Comparison of ENCODE assay signal across 12 cellular contexts in the genomic region with DNA sequence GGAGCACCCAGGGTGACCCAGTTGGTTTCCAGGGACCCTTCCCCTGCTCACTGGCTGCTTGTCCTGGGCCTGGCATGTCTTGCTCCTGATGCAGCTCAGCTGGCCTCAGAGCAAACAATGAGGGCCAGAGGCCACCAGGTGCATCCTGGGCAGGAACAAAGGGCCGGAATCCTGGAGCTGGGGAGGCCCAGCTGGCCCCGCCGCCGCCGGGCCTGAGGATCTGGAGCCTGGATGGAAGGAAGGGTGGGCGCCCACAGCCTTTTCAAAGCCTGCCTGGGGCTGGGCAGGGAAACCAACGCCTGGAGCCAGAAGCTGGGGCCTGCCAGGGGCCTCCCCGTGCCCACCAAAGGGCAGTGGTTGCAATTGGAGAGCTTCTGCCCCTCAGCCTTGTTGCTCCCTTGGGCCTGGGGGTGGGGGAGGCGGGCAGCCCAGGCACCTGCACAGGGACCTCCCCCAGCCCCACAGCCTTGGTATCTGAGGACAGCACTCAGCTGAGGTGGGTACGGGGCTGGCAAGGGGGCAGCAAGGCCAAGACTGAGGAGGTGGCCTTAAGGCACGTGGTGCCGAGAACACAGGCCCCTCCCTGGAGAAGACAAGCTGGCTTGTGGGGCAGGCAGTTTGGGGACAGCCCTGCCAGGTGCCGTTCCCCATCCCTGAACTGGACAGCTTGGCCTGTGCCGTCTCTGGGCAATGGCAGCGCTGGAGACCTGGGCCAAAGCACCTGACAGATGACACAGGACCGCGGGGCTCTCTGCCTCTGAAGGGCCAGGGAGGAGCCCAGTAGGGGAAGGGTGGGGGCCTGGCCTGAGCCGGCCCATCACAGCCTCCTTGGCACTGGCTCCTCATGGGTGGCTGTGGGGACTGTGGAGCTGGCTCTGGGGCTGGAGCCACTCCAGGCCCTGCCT. TPM values are rescaled to one million over a fixed set of nuclear protein-coding genes. Genes with fewer than 3 reads are reported as not detected.
DNase-seq lines count a peak whose midpoint lies in the region; ATAC-seq, FAIRE-seq and TF ChIP-seq lines count a peak whose summit lies in the region.
"Had no signal": no experiment of that assay in that cellular context is flagged by ENCODE, and none has a peak within 500 bp of the region (broad histone marks: within the 10 kb centered on the region; RNA-seq: fewer than 3 reads in every experiment).

No MANE protein-coding gene starts in this region.

- H3K4me3 ChIP-seq in H1 (ENCODE audit: extremely low read depth in 1 of 4, insufficient read depth in 2 of 4, low read depth in 3 of 4, low read length in 4 of 4) = no peak overlapping the region
- no peak overlapping the region for H3K4me3 ChIP-seq in mucosa of descending colon

- H3K27ac Mint-ChIP-seq in CD14-positive monocyte = no peak overlapping the region
- H3K27ac Mint-ChIP-seq: activated naive CD8-positive, alpha-beta T cell treated with anti-CD3 and anti-CD28 coated beads, Interleukin-2, amount 10 ng/mL, durations not matched to agents 7 days and 5 days; stimulated activated naive CD8-positive, alpha-beta T cell treated with anti-CD3 and anti-CD28 coated beads, Interleukin-15, Interleukin-2, amounts not matched to agents 100 ng/mL and 50 ng/mL, for 24 hours had no signal

- no peak for TF ChIP-seq EP300 in H1 (IDR thresholded peaks at IDR 0.05; ENCODE audit: borderline replicate concordance in 1 of 2, low read depth in 2 of 2, low read length in 2 of 2)

- H3K4me3 Mint-ChIP-seq in CD14-positive monocyte = no peak overlapping the region
- H3K4me3 Mint-ChIP-seq: activated naive CD8-positive, alpha-beta T cell treated with anti-CD3 and anti-CD28 coated beads, Interleukin-2, amount 10 ng/mL, durations not matched to agents 7 days and 5 days; stimulated activated naive CD8-positive, alpha-beta T cell treated with anti-CD3 and anti-CD28 coated beads, Interleukin-15, Interleukin-2, amounts not matched to agents 100 ng/mL and 50 ng/mL, for 24 hours had no signal

- H3K9me3 Mint-ChIP-seq in CD14-positive monocyte = no peaks in the 10 kb centered on the region
- H3K9me3 Mint-ChIP-seq: activated naive CD8-positive, alpha-beta T cell treated with anti-CD3 and anti-CD28 coated beads, Interleukin-2, amount 10 ng/mL, durations not matched to agents 7 days and 5 days; stimulated activated naive CD8-positive, alpha-beta T cell treated with anti-CD3 and anti-CD28 coated beads, Interleukin-15, Interleukin-2, amounts not matched to agents 100 ng/mL and 50 ng/mL, for 24 hours had no signal

- H2BK120ac ChIP-seq in H1 (replicated peaks; ENCODE audit: low read depth, low read length) = no peak overlapping the region

- H3K9me3 ChIP-seq in H1 (ENCODE audit: insufficient read depth in 2 of 2, low read depth in 1 of 2, low read length in 1 of 2) (no peaks in the 10 kb centered on the region), mucosa of descending colon (no peaks in the 10 kb centered on the region)

- no peak overlapping the region for H3K56ac ChIP-seq in H1 (replicated peaks; ENCODE audit: insufficient read length, low read depth, low read length)

- peaks cover 6% of the 10 kb centered on the region; the same call in 1 of the 2 replicates for H3K23me2 ChIP-seq in H1 (ENCODE audit: low read depth, low read length)

- H4K5ac ChIP-seq in H1 (ENCODE audit: insufficient read length, low read depth, low read length) = no peak overlapping the region

- TF ChIP-seq CTCF in CD14-positive monocyte (IDR thresholded peaks at IDR 0.05) = no peak
- TF ChIP-seq CTCF in H1 (IDR thresholded peaks at IDR 0.05; ENCODE audit: control extremely low read depth in 1 of 3, insufficient read depth in 1 of 3, low read depth in 1 of 3, low read length in 3 of 3) = no peak
- TF ChIP-seq CTCF in mucosa of descending colon (IDR thresholded peaks at IDR 0.05) = no peak

- H3K18ac ChIP-seq in H1 (ENCODE audit: extremely low read depth, low read length) = peak overlapping the region; percentile 62

- peaks cover 3 to 14% (median 11%) of the 10 kb centered on the region in 4 experiments for H3K27me3 ChIP-seq in H1 (replicated peaks in 1 of 4; ENCODE audit: control insufficient read depth in 3 of 4, extremely low read depth in 1 of 4, insufficient read depth in 3 of 4, low read length in 3 of 4)

- no peak for TF ChIP-seq POLR2A in H1 (IDR thresholded peaks at IDR 0.05; ENCODE audit: control extremely low read depth in 1 of 2, low read depth in 2 of 2, low read length in 2 of 2)

- H4K20me1 ChIP-seq in H1 (replicated peaks in 1 of 2; ENCODE audit: control insufficient read depth in 1 of 2, insufficient read depth in 2 of 2, low read length in 2 of 2) = no peaks in the 10 kb centered on the region

- intact Hi-C loops in CD14-positive monocyte (cut with micrococcal nuclease) (loop anchor here in 1 of 2 donors (5.0 kb wide), 2 partner anchors 82 to 102 kb away; no protein-coding TSS in a partner anchor), mucosa of descending colon (cut with DNase I, micrococcal nuclease) (loop anchor here (10.0 kb wide), 2 partner anchors 94 to 104 kb away; no protein-coding TSS in a partner anchor)

- H3K79me2 ChIP-seq in H1 (ENCODE audit: control insufficient read depth in 1 of 2, insufficient read depth in 2 of 2, low read length in 2 of 2) = no peaks in the 10 kb centered on the region

- peaks cover 8% of the 10 kb centered on the region for H3K4me1 Mint-ChIP-seq in CD14-positive monocyte

- no peak overlapping the region; the same call in 1 of the 2 replicates for H2BK15ac ChIP-seq in H1 (ENCODE audit: low read length)

- H4K8ac ChIP-seq in H1 (ENCODE audit: extremely low read depth, insufficient read depth, low read length) = no peak overlapping the region

- POLR2A ChIA-PET in H1 (lab: Charles Lee; ENCODE audit: partially characterized antibody) = interaction anchor here (0.7 kb wide), 1 partner anchor 179 kb away, joined by 3 read pairs; no protein-coding TSS in a partner anchor

- H4K91ac ChIP-seq in H1 (replicated peaks; ENCODE audit: insufficient read length, low read length) = no peak overlapping the region

- H3K4me1 ChIP-seq in H1 (replicated peaks in 1 of 4; ENCODE audit: control insufficient read depth in 3 of 4, insufficient read depth in 4 of 4, low read length in 3 of 4) (peaks cover 0 to 32% (median 20%) of the 10 kb centered on the region in 4 experiments; a peak in 6 of 7 replicates), mucosa of descending colon (ENCODE audit: low read depth) (peaks cover 8% of the 10 kb centered on the region)

- DNase-seq in CD14-positive monocyte (ENCODE audit: low spot score) = peak; percentile 48
- peak; percentile 91 for DNase-seq in NCI-H146 (lab: John Stamatoyannopoulos, UW)
- no peak for DNase-seq in H1 (ENCODE audit: low read depth in 1 of 2, low spot score in 2 of 2)
- peak in 1 of 3 donors; percentile 48 for DNase-seq in mucosa of descending colon
- no peak for DNase-seq in DMS79 treated with DMSO at 0.1 percent for 48 hours (lab: John Stamatoyannopoulos, UW)
- DNase-seq in T-helper 1 cell = no peak
- DNase-seq: activated naive CD8-positive, alpha-beta T cell treated with anti-CD3 and anti-CD28 coated beads, Interleukin-2, amount 10 ng/mL, durations not matched to agents 7 days and 5 days; NCI-H345; stimulated activated CD4-positive, alpha-beta T cell treated with anti-CD3 and anti-CD28 coated beads, Interleukin-4, amount 100 ng/mL, for 1 hour had no signal

- FAIRE-seq in H1 (lab: Jason Lieb, UNC) = no peak

- H3K36me3 ChIP-seq in H1 (ENCODE audit: control insufficient read depth in 2 of 4, insufficient read depth in 4 of 4, low read length in 3 of 4) (peaks cover 0 to 5% (median 2%) of the 10 kb centered on the region in 4 experiments; a peak in 4 of 8 replicates), mucosa of descending colon (ENCODE audit: low read depth) (no peaks in the 10 kb centered on the region)

- peak overlapping the region; percentile 68; the same call in 1 of the 2 replicates for H2BK12ac ChIP-seq in H1 (ENCODE audit: low read depth, low read length)

- no peak overlapping the region for H2AFZ ChIP-seq in H1 (ENCODE audit: low read length)

- no peak overlapping the region for H2BK20ac ChIP-seq in H1 (ENCODE audit: low read length)

- H3K4ac ChIP-seq in H1 (replicated peaks; ENCODE audit: insufficient read length, low read depth, low read length) = peak overlapping the region; percentile 29

- H3K23ac ChIP-seq in H1 (ENCODE audit: insufficient read length) = no peak overlapping the region

- CTCF ChIA-PET in H1 (lab: Charles Lee; ENCODE audit: partially characterized antibody) = interaction anchor here (0.6 to 10.6 kb wide), 22 partner anchors 11 to 652 kb away, joined by 3 to 201 read pairs (median 10); a partner anchor contains a TSS

- H3K27ac ChIP-seq in H1 (ENCODE audit: low read depth, low read length) = no peak overlapping the region

- no peak overlapping the region; a peak in 1 of 7 replicates for H3K9ac ChIP-seq in H1 (replicated peaks in 1 of 4; ENCODE audit: extremely low read depth in 1 of 4, low read depth in 3 of 4, low read length in 3 of 4)

- 83% methylated on average over 14 of the region's 18 CpGs; no CpG with 5 or more reads in 1 of the 2 experiments for WGBS in H1 (ENCODE audit: extremely low coverage in 1 of 2, insufficient coverage in 1 of 2, insufficient read length in 1 of 2, insufficient replicate concordance in 2 of 2, low coverage in 1 of 2, low lambda C conversion rate in 2 of 2, missing lambda C conversion rate in 1 of 2), 2 experiments

- H2AK5ac ChIP-seq in H1 (ENCODE audit: low read depth, low read length) = peak overlapping the region; percentile 33; the same call in 1 of the 2 replicates

- no peak overlapping the region for H3K14ac ChIP-seq in H1 (ENCODE audit: insufficient read length)

- H3K27me3 Mint-ChIP-seq in CD14-positive monocyte (ENCODE audit: low read depth in 3 of 3) = peaks cover 7 to 22% (median 8%) of the 10 kb centered on the region in 3 donors
- H3K27me3 Mint-ChIP-seq: activated naive CD8-positive, alpha-beta T cell treated with anti-CD3 and anti-CD28 coated beads, Interleukin-2, amount 10 ng/mL, durations not matched to agents 7 days and 5 days; stimulated activated naive CD8-positive, alpha-beta T cell treated with anti-CD3 and anti-CD28 coated beads, Interleukin-15, Interleukin-2, amounts not matched to agents 100 ng/mL and 50 ng/mL, for 24 hours had no signal

- H3K79me1 ChIP-seq in H1 (ENCODE audit: low read depth, low read length) = no peaks in the 10 kb centered on the region

- no peak for TF ChIP-seq RAD21 in H1 (IDR thresholded peaks at IDR 0.05 in 1 of 2, conservative IDR thresholded peaks at IDR 0.05 in 1 of 2; ENCODE audit: low read depth in 2 of 2, low read length in 2 of 2)

- peaks cover 7 to 21% of the 10 kb centered on the region in 2 donors for H3K36me3 Mint-ChIP-seq in CD14-positive monocyte
- H3K36me3 Mint-ChIP-seq: activated naive CD8-positive, alpha-beta T cell treated with anti-CD3 and anti-CD28 coated beads, Interleukin-2, amount 10 ng/mL, durations not matched to agents 7 days and 5 days had no signal

- ATAC-seq in mucosa of descending colon = peak; percentile 6
- no peak for ATAC-seq in HG03039 (IDR thresholded peaks at IDR 0.05; ENCODE audit: unreplicated experiment)
- ATAC-seq in GM18502 (IDR thresholded peaks at IDR 0.05; ENCODE audit: poor library complexity, unreplicated experiment) = no peak

- no peak overlapping the region for H3K4me2 ChIP-seq in H1 (ENCODE audit: insufficient read depth in 1 of 2, low read depth in 2 of 2, low read length in 2 of 2)

- peak overlapping the region; percentile 35; the same call in 1 of the 2 replicates for H2BK5ac ChIP-seq in H1 (ENCODE audit: low read depth, low read length)

RNA-seq across cellular contexts. Expression of a gene that starts 7.1 kb away (rescaled TPM):
- 1 to 10 TPM; 5.8 to 6.5 TPM for polyA plus RNA-seq in CD14-positive monocyte
- total RNA-seq in H1 (2021; fragmentation: NEBNext Ultra II Directional; extraction: Animal tissue kit (Norgen Biotek cat#: 25700)) = 7.1 and 7.2 TPM in 2 replicates
- polyA plus RNA-seq in H1 (2011; rRNA removed) = 20.3 and 22.1 TPM in 2 replicates
- 12.9 TPM for polyA plus RNA-seq in H1 (2011; cell fraction: cytosol; rRNA removed)
- 23.1 TPM for polyA plus RNA-seq in H1 (2011; cell fraction: nucleus; rRNA removed)
- polyA plus RNA-seq in H1 (2012, experiment 1 of 2) = 6.9 to 12.0 TPM (median 8.8 TPM) in 4 replicates
- 6.4 TPM for polyA plus RNA-seq in H1 (2012, experiment 2 of 2)
- polyA plus RNA-seq in H1 (2013, experiment 1 of 2) = 5.4 TPM
- polyA plus RNA-seq in H1 (2013, experiment 2 of 2) = 5.4 TPM
- 14.0 and 14.6 TPM in 2 replicates for polyA minus RNA-seq in H1 (2011; rRNA and poly(A)+ RNA removed)
- polyA minus RNA-seq in H1 (2011; cell fraction: cytosol; rRNA and poly(A)+ RNA removed) = 10.5 TPM
- 11.1 TPM for polyA minus RNA-seq in H1 (2011; cell fraction: nucleus; rRNA and poly(A)+ RNA removed)
- 1 to 10 TPM; 2.1 to 4.0 (median 3.6) TPM for total RNA-seq in mucosa of descending colon

Comparison
In these comparisons a context has a peak if more than half of its experiments do, and no peak if none do; other contexts are left out.
1. DNase-seq: peak in CD14-positive monocyte (single experiment) and NCI-H146 (single experiment); none in H1 (0 of 2), DMS79 treated with DMSO at 0.1 percent for 48 hours (single experiment) and T-helper 1 cell (0 of 5).